9 cellular contexts compared by ENCODE assay signal in genomic region chr16:8960788-8961109, GRCh38. TPM values are rescaled to one million over a fixed set of nuclear protein-coding genes. Genes with fewer than 3 reads are reported as not detected.
DNase-seq lines count a peak whose midpoint lies in the region; ATAC-seq and TF ChIP-seq lines count a peak whose summit lies in the region.
"Had no signal": no experiment of that assay in that cellular context is flagged by ENCODE, and none has a peak within 500 bp of the region (broad histone marks: within the 10 kb centered on the region; RNA-seq: fewer than 3 reads in every experiment).

No MANE protein-coding gene starts in this region.

- H3K9ac ChIP-seq in iPS-20b (ENCODE audit: low read depth, low read length): no peak overlapping the region
- H3K9ac ChIP-seq in subcutaneous abdominal adipose tissue (ENCODE audit: low read length in 5 of 5): peak overlapping the region in 3 of 5 donors; percentile 2 to 61 (median 53)

- H3K4me3 ChIP-seq in iPS-20b (ENCODE audit: low read length): peak overlapping the region; percentile 30; the same call in 1 of the 2 replicates
- peak overlapping the region in 1 of 5 donors; percentile 21 for H3K4me3 ChIP-seq in subcutaneous abdominal adipose tissue (ENCODE audit: low read depth in 1 of 5, low read length in 5 of 5)
- no peak overlapping the region; the same call in 1 of the 2 replicates for H3K4me3 ChIP-seq in BE2C (ENCODE audit: low read depth, low read length)

- no peak overlapping the region for H3K27ac ChIP-seq in iPS-20b (ENCODE audit: low read length)
- H3K27ac ChIP-seq in subcutaneous abdominal adipose tissue (ENCODE audit: low read depth, low read length): peak overlapping the region; percentile 37

- no peaks in the 10 kb centered on the region for H3K9me3 ChIP-seq in iPS-20b (ENCODE audit: insufficient read depth, low read depth, low read length)
- H3K9me3 ChIP-seq in subcutaneous abdominal adipose tissue (ENCODE audit: control insufficient read depth in 5 of 5, low read length in 5 of 5): no peaks in the 10 kb centered on the region
- H3K9me3 ChIP-seq in BE2C: no peaks in the 10 kb centered on the region

- peak overlapping the region; percentile 90 for H3K27ac Mint-ChIP-seq in activated CD8-positive, alpha-beta T cell treated with anti-CD3 and anti-CD28 coated beads, Interleukin-2, amount 10 ng/mL, durations not matched to agents 7 days and 5 days

- POLR2A ChIA-PET in activated CD8-positive, alpha-beta T cell treated with anti-CD3 and anti-CD28 coated beads, Interleukin-2, amount 10 ng/mL, durations not matched to agents 7 days and 5 days (lab: Charles Lee): interaction anchor here (0.9 to 2.7 kb wide), 4 partner anchors 13 to 131 kb away, joined by 3 to 11 read pairs (median 6); partner anchors contain the start of gene HAPSTR1

- TF ChIP-seq CTCF in BE2C (IDR thresholded peaks at IDR 0.05; ENCODE audit: low read depth, low read length) (no peak), GM10266 (IDR thresholded peaks at IDR 0.05; ENCODE audit: control insufficient read depth, insufficient read depth, low read depth, missing control alignments) (no peak)

- peaks cover 65% of the 10 kb centered on the region for H3K4me1 Mint-ChIP-seq in activated T-cell treated with anti-CD3 and anti-CD28 coated beads, Interleukin-2, amount 50 U/mL, for 4 hours (ENCODE audit: low read depth)
- peaks cover 68% of the 10 kb centered on the region for H3K4me1 Mint-ChIP-seq in activated CD8-positive, alpha-beta T cell treated with anti-CD3 and anti-CD28 coated beads, Interleukin-2, amount 10 ng/mL, durations not matched to agents 7 days and 5 days (ENCODE audit: low read depth)

- H3K27me3 Mint-ChIP-seq in activated T-cell treated with anti-CD3 and anti-CD28 coated beads, Interleukin-2, amount 50 U/mL, for 4 hours (ENCODE audit: low read depth): no peaks in the 10 kb centered on the region
- H3K27me3 Mint-ChIP-seq in activated CD8-positive, alpha-beta T cell treated with anti-CD3 and anti-CD28 coated beads, Interleukin-2, amount 10 ng/mL, durations not matched to agents 7 days and 5 days (ENCODE audit: low read depth): no peaks in the 10 kb centered on the region

- no peak for ATAC-seq in activated T-cell treated with anti-CD3 and anti-CD28 coated beads, Interleukin-2, amount 50 U/mL, for 4 hours
- no peak for ATAC-seq in activated CD8-positive, alpha-beta T cell treated with anti-CD3 and anti-CD28 coated beads, Interleukin-2, amount 10 ng/mL, durations not matched to agents 7 days and 5 days

- peaks cover 22% of the 10 kb centered on the region for H3K27me3 ChIP-seq in iPS-20b (ENCODE audit: insufficient read depth, low read length)
- H3K27me3 ChIP-seq in subcutaneous abdominal adipose tissue (ENCODE audit: control insufficient read depth in 5 of 5, insufficient read depth in 4 of 5, low read length in 5 of 5): no peaks in the 10 kb centered on the region
- H3K27me3 ChIP-seq in BE2C: no peaks in the 10 kb centered on the region

- peaks cover 5% of the 10 kb centered on the region for H3K36me3 Mint-ChIP-seq in activated T-cell treated with anti-CD3 and anti-CD28 coated beads, Interleukin-2, amount 50 U/mL, for 4 hours (ENCODE audit: insufficient read depth)
- peaks cover 14% of the 10 kb centered on the region for H3K36me3 Mint-ChIP-seq in activated CD8-positive, alpha-beta T cell treated with anti-CD3 and anti-CD28 coated beads, Interleukin-2, amount 10 ng/mL, durations not matched to agents 7 days and 5 days (ENCODE audit: low read depth)

- H3K36me3 ChIP-seq in iPS-20b (ENCODE audit: insufficient read depth, low read depth, low read length) (no peaks in the 10 kb centered on the region; the same call in 1 of the 2 replicates), subcutaneous abdominal adipose tissue (ENCODE audit: control insufficient read depth in 5 of 5, insufficient read depth in 5 of 5, low read length in 5 of 5) (no peaks in the 10 kb centered on the region), BE2C (peaks cover 5% of the 10 kb centered on the region)

- CTCF ChIA-PET in activated CD8-positive, alpha-beta T cell treated with anti-CD3 and anti-CD28 coated beads, Interleukin-2, amount 10 ng/mL, durations not matched to agents 7 days and 5 days (lab: Charles Lee): interaction anchor here (1.0 to 5.0 kb wide), 5 partner anchors 24 to 178 kb away, joined by 3 to 23 read pairs (median 5); no protein-coding TSS in a partner anchor

- no peaks in the 10 kb centered on the region for H3K9me3 Mint-ChIP-seq in activated T-cell treated with anti-CD3 and anti-CD28 coated beads, Interleukin-2, amount 50 U/mL, for 4 hours
- no peaks in the 10 kb centered on the region for H3K9me3 Mint-ChIP-seq in activated CD8-positive, alpha-beta T cell treated with anti-CD3 and anti-CD28 coated beads, Interleukin-2, amount 10 ng/mL, durations not matched to agents 7 days and 5 days (ENCODE audit: insufficient read depth)

- no peak for DNase-seq in activated T-cell treated with anti-CD3 and anti-CD28 coated beads, Interleukin-2, amount 50 U/mL, for 4 hours
- no peak for DNase-seq in activated T-cell treated with anti-CD3 and anti-CD28 coated beads, Interleukin-2, amount 50 U/mL, for 48 hours
- DNase-seq in activated CD8-positive, alpha-beta T cell treated with anti-CD3 and anti-CD28 coated beads, Interleukin-2, amount 10 ng/mL, durations not matched to agents 7 days and 5 days: no peak
- no peak for DNase-seq in BE2C
- DNase-seq in GM10266 (ENCODE audit: extremely low spot score): no peak
- DNase-seq in DMS114 treated with DMSO at 0.1 percent for 48 hours (lab: John Stamatoyannopoulos, UW; ENCODE audit: unreplicated experiment): no peak
- DNase-seq: NCI-H1436 treated with DMSO at 0.1 percent for 48 hours had no signal

- H3K4me1 ChIP-seq in iPS-20b (ENCODE audit: insufficient read depth, low read length) (peaks cover 48% of the 10 kb centered on the region), subcutaneous abdominal adipose tissue (ENCODE audit: control insufficient read depth in 5 of 5, insufficient read depth in 5 of 5, low read length in 5 of 5) (peaks cover 21 to 75% (median 73%) of the 10 kb centered on the region in 5 donors), BE2C (peaks cover 36% of the 10 kb centered on the region)

- peak overlapping the region; percentile 88 for H3K4me3 Mint-ChIP-seq in activated T-cell treated with anti-CD3 and anti-CD28 coated beads, Interleukin-2, amount 50 U/mL, for 4 hours
- H3K4me3 Mint-ChIP-seq in activated CD8-positive, alpha-beta T cell treated with anti-CD3 and anti-CD28 coated beads, Interleukin-2, amount 10 ng/mL, durations not matched to agents 7 days and 5 days: peak overlapping the region; percentile 84

RNA-seq across cellular contexts. Expression of gene USP7, which starts 3.0 kb away (rescaled TPM):
- total RNA-seq in activated T-cell treated with anti-CD3 and anti-CD28 coated beads, Interleukin-2, amount 50 U/mL, for 4 hours: 100 to 1,000 TPM; 189 to 210 (median 196) TPM
- 100 to 1,000 TPM; 134 to 144 TPM for total RNA-seq in activated CD8-positive, alpha-beta T cell treated with anti-CD3 and anti-CD28 coated beads, Interleukin-2, amount 10 ng/mL, durations not matched to agents 7 days and 5 days
- polyA plus RNA-seq in BE2C (2012; ENCODE audit: insufficient read depth, insufficient read length, low read depth): 70.9 TPM
